ENCODE assay signal across 11 cellular contexts in genomic region chrX:74179071-74179470, GRCh38.
DNase-seq lines count a peak whose midpoint lies in the region; ATAC-seq, FAIRE-seq and TF ChIP-seq lines count a peak whose summit lies in the region.
"Had no signal": no experiment of that assay in that cellular context is flagged by ENCODE, and none has a peak within 500 bp of the region (broad histone marks: within the 10 kb centered on the region; RNA-seq: fewer than 3 reads in every experiment).

No MANE protein-coding gene starts in this region.

- no peak for ATAC-seq in GM21390 (IDR thresholded peaks at IDR 0.05; ENCODE audit: unreplicated experiment)
- ATAC-seq: activated CD4-positive, CD25-positive, alpha-beta regulatory T cell treated with anti-CD3 and anti-CD28 coated beads, Interleukin-2, amount 50 U/mL, for 24 hours; psoas muscle; stimulated activated naive CD8-positive, alpha-beta T cell treated with anti-CD3 and anti-CD28 coated beads, Interleukin-15, amount 100 ng/mL, for 72 hours had no signal

- in situ Hi-C loops in astrocyte of the spinal cord (cut with HindIII; ENCODE audit: low sequenced_read_pairs) (no loop called here), GM13976 (cut with MboI; ENCODE audit: low sequenced_read_pairs, unreplicated experiment) (no loop called here)

- DNase-seq in GM18507 (ENCODE audit: extremely low spot score, insufficient read length, low read depth): no peak
- DNase-seq in astrocyte of the spinal cord (ENCODE audit: low read depth, low spot score): peak; percentile 58
- peak; percentile 34 for DNase-seq in kidney epithelial cell (ENCODE audit: low read depth)
- peak; percentile 19 for DNase-seq in stromal cell of bone marrow (ENCODE audit: low read depth)
- no peak for DNase-seq in GM13976 (ENCODE audit: low spot score)
- no peak for DNase-seq in posterior cingulate gyrus
- DNase-seq: COR-L47; psoas muscle; stimulated activated naive CD8-positive, alpha-beta T cell treated with anti-CD3 and anti-CD28 coated beads, Interleukin-15, amount 100 ng/mL, for 72 hours had no signal

- H3K4me3 ChIP-seq in astrocyte of the spinal cord (ENCODE audit: low read depth, low read length): no peak overlapping the region
- no peak overlapping the region for H3K4me3 ChIP-seq in kidney epithelial cell (ENCODE audit: low read depth, low read length)
- H3K4me3 ChIP-seq: psoas muscle had no signal

- TF ChIP-seq CTCF in astrocyte of the spinal cord (IDR thresholded peaks at IDR 0.05; ENCODE audit: low read depth, low read length) (no peak), kidney epithelial cell (IDR thresholded peaks at IDR 0.05; ENCODE audit: insufficient read depth, low read length, poor library complexity, severe bottlenecking) (no peak), GM13976 (IDR thresholded peaks at IDR 0.05; ENCODE audit: borderline replicate concordance, control extremely low read depth, extremely low read depth, insufficient read depth, missing control alignments) (no peak)

- no peaks in the 10 kb centered on the region for H3K27me3 ChIP-seq in kidney epithelial cell (ENCODE audit: control insufficient read depth, insufficient read depth, low read length)

- intact Hi-C loops in posterior cingulate gyrus (cut with DNase I): no loop called here

- no peaks in the 10 kb centered on the region for H3K36me3 ChIP-seq in kidney epithelial cell (ENCODE audit: control insufficient read depth, insufficient read depth, low read length)

- peak; percentile 65 for FAIRE-seq in GM18507 (lab: Jason Lieb, UNC)

Comparison
In these comparisons a context has a peak if more than half of its experiments do, and no peak if none do; other contexts are left out.
1. DNase-seq: peak in astrocyte of the spinal cord (single experiment), kidney epithelial cell (single experiment) and stromal cell of bone marrow (single experiment); none in GM18507 (single experiment), GM13976 (single experiment) and posterior cingulate gyrus (0 of 10).